In genomic region chr19:52638601-52639000, GRCh38 we compare ENCODE assay signal across 8 cellular contexts. TPM values are rescaled to one million over a fixed set of nuclear protein-coding genes. Genes with fewer than 3 reads are reported as not detected.
DNase-seq lines count a peak whose midpoint lies in the region; ATAC-seq and TF ChIP-seq lines count a peak whose summit lies in the region.

No MANE protein-coding gene starts in this region.

- no peak for TF ChIP-seq CTCF in AG09309 (IDR thresholded peaks at IDR 0.05; ENCODE audit: control insufficient read depth, insufficient read depth, low read depth, low read length, missing control alignments)
- no peak for TF ChIP-seq CTCF in mammary epithelial cell (conservative IDR thresholded peaks at IDR 0.05 in 1 of 2, IDR thresholded peaks at IDR 0.05 in 1 of 2; ENCODE audit: extremely low read depth in 1 of 2, insufficient read depth in 1 of 2, low read depth in 1 of 2, low read length in 2 of 2)

- H3K9ac ChIP-seq in mammary epithelial cell (ENCODE audit: insufficient read depth, low read length) (no peak overlapping the region), stomach smooth muscle (ENCODE audit: low read length in 2 of 2) (peak overlapping the region in 1 of 2 donors; percentile 42)

- H3K27me3 ChIP-seq in mammary epithelial cell (ENCODE audit: insufficient read depth, low read length): no peaks in the 10 kb centered on the region
- H3K27me3 ChIP-seq in stomach smooth muscle (ENCODE audit: control insufficient read depth in 1 of 2, insufficient read depth in 2 of 2, low read length in 2 of 2): no peaks in the 10 kb centered on the region

- H3K4me1 ChIP-seq in mammary epithelial cell (ENCODE audit: insufficient read depth, low read length) (peaks cover 3% of the 10 kb centered on the region), stomach smooth muscle (ENCODE audit: control insufficient read depth, insufficient read depth, low read length) (peaks cover 7% of the 10 kb centered on the region)

- peak overlapping the region; percentile 40 for H2AFZ ChIP-seq in mammary epithelial cell (ENCODE audit: low read depth, low read length)

- TSS peak; percentile 92 for BruUV-seq in mammary epithelial cell (replicated peaks; lab: Mats Ljungman, UMichigan)

- dilution Hi-C loops in mammary epithelial cell (cut with HindIII; ENCODE audit: low sequenced_read_pairs): no loop called here

- peak overlapping the region; percentile 83 for H3K4me3 ChIP-seq in AG09309 (ENCODE audit: control insufficient read depth, low read depth, low read length)
- peak overlapping the region in 2 of 3 experiments; percentile 20 to 35 for H3K4me3 ChIP-seq in mammary epithelial cell (replicated peaks in 1 of 3; ENCODE audit: insufficient read depth in 1 of 3, low read depth in 2 of 3, low read length in 3 of 3)
- peak overlapping the region; percentile 90 to 97 for H3K4me3 ChIP-seq in stomach smooth muscle (ENCODE audit: low read length in 2 of 2)

- H3K27ac ChIP-seq in mammary epithelial cell (ENCODE audit: insufficient read depth, low read depth, low read length) (no peak overlapping the region), stomach smooth muscle (ENCODE audit: low read length) (no peak overlapping the region)

- H3K79me2 ChIP-seq in mammary epithelial cell (ENCODE audit: insufficient read depth, low read length): peaks cover 5% of the 10 kb centered on the region

- peak; percentile 12 for ATAC-seq in GM18870 (IDR thresholded peaks at IDR 0.05; ENCODE audit: unreplicated experiment)
- ATAC-seq in left colon: peak; percentile 4

- H3K9me3 ChIP-seq in mammary epithelial cell (replicated peaks; ENCODE audit: insufficient read depth, low read length) (no peaks in the 10 kb centered on the region), stomach smooth muscle (ENCODE audit: control insufficient read depth in 2 of 2, low read length in 2 of 2) (no peaks in the 10 kb centered on the region)

- intact Hi-C loops in mammary epithelial cell (cut with micrococcal nuclease): loop anchor here (5.0 kb wide), 2 partner anchors 54 to 99 kb away; partner anchors contain the start of gene ZNF611
- intact Hi-C loops in left colon (cut with DNase I, micrococcal nuclease): no loop called here

- H4K20me1 ChIP-seq in mammary epithelial cell (ENCODE audit: insufficient read depth, low read length): no peaks in the 10 kb centered on the region

- DNase-seq in AG09309 (ENCODE audit: low read depth): no peak
- DNase-seq in NCI-H146 (lab: John Stamatoyannopoulos, UW): peak; percentile 76
- no peak for DNase-seq in mammary epithelial cell
- DNase-seq in left colon: peak; percentile 24 to 26
- DNase-seq in occipital lobe (lab: John Stamatoyannopoulos, UW): no peak
- no peak for DNase-seq in stimulated activated CD4-positive, alpha-beta T cell treated with anti-CD3 and anti-CD28 coated beads, Interleukin-1b, Interleukin-23, amount 100 ng/mL, for 48 hours

- CTCF ChIA-PET in mammary epithelial cell (lab: Charles Lee; ENCODE audit: low non-redundant PET): no interaction called here

- in situ Hi-C loops in mammary epithelial cell (cut with MboI; ENCODE audit: low sequenced_read_pairs in 2 of 2): no loop called here

- H3K36me3 ChIP-seq in mammary epithelial cell (ENCODE audit: insufficient read depth, low read length) (no peaks in the 10 kb centered on the region), stomach smooth muscle (ENCODE audit: control insufficient read depth in 2 of 2, insufficient read depth in 2 of 2, low read length in 2 of 2) (peaks cover 0 to 2% of the 10 kb centered on the region in 2 donors)

- H3K4me2 ChIP-seq in mammary epithelial cell (ENCODE audit: insufficient read depth, low read depth, low read length): peak overlapping the region; percentile 62

- 44% methylated on average over 8 of the region's 14 CpGs for WGBS in mammary epithelial cell (ENCODE audit: low coverage, missing lambda C conversion rate)

RNA-seq across cellular contexts. Expression of gene ZNF83, which starts 0.4 kb away (rescaled TPM):
- 10 to 100 TPM; 54.7 to 59.7 TPM for total RNA-seq in mammary epithelial cell
- polyA plus RNA-seq in mammary epithelial cell: 17.4 TPM
- polyA minus RNA-seq in mammary epithelial cell: 30.6 TPM
- 10 to 100 TPM in 1 of 2 donors, 1 to 10 TPM in 1; 9.8 to 20.2 TPM for total RNA-seq in left colon
- total RNA-seq in occipital lobe: 49.4 TPM

Comparison
In these comparisons a context has a peak if more than half of its experiments do, and no peak if none do; other contexts are left out.
1. DNase-seq: peak in NCI-H146 (single experiment) and left colon (2 of 2); none in AG09309 (single experiment), mammary epithelial cell (single experiment), occipital lobe (single experiment) and stimulated activated CD4-positive, alpha-beta T cell treated with anti-CD3 and anti-CD28 coated beads, Interleukin-1b, Interleukin-23, amount 100 ng/mL, for 48 hours (single experiment).
2. H3K4me3 ChIP-seq: peak in every context shown above with its lines; median percentile 94 in stomach smooth muscle; 83 in AG09309; 28 in mammary epithelial cell.